Comparison of ENCODE assay signal across 9 cellular contexts in the genomic region with DNA sequence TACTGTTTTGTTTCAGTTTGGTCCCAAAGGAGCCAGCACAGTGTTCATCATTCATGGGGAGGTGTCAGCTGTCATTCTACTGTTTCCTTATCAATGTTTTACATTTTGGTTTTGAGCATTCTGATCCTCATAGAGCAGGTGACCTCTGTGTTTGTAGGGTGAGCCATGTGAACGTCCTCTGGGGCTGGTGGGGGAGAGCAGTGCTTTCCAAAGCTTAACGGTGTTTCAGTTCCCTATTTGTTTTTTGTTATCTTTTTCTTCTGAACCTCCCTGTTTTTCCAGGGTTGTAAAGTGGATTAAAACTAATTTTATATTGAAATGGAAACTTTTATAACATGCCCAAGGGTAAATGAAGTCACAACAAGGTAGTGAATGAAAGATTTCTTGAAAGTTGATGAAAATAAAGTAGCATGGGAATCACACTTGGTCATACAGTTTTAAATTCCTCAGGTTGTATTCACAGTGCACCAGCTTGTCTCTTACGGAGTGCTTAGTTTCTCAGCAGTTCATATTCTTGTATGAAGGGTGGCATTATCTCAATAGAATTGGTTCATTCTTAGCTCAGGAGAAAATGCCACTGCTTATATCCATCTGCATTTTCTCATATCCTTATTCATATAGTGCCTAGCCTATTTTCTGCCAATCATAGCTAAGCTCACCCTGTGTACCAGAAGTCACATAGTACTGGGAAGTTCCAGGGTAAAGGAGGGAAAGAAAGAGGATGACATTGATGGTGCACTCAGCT. TPM values are rescaled to one million over a fixed set of nuclear protein-coding genes. Genes with fewer than 3 reads are reported as not detected.
DNase-seq lines count a peak whose midpoint lies in the region; ATAC-seq and TF ChIP-seq lines count a peak whose summit lies in the region.
"Had no signal": no experiment of that assay in that cellular context is flagged by ENCODE, and none has a peak within 500 bp of the region (broad histone marks: within the 10 kb centered on the region; RNA-seq: fewer than 3 reads in every experiment).

No MANE protein-coding gene starts in this region.

- no peaks in the 10 kb centered on the region for H3K27me3 Mint-ChIP-seq in activated naive CD8-positive, alpha-beta T cell treated with anti-CD3 and anti-CD28 coated beads, Interleukin-2, amount 50 U/mL, for 24 hours

- H3K36me3 Mint-ChIP-seq in activated naive CD8-positive, alpha-beta T cell treated with anti-CD3 and anti-CD28 coated beads, Interleukin-2, amount 50 U/mL, for 24 hours (ENCODE audit: low read depth): peaks cover 3% of the 10 kb centered on the region

- H3K4me1 Mint-ChIP-seq in activated naive CD8-positive, alpha-beta T cell treated with anti-CD3 and anti-CD28 coated beads, Interleukin-2, amount 50 U/mL, for 24 hours: peaks cover 73% of the 10 kb centered on the region

- H3K4me1 ChIP-seq in psoas muscle: peaks cover 53% of the 10 kb centered on the region

- TF ChIP-seq CTCF in psoas muscle (IDR thresholded peaks at IDR 0.05): no peak

- peak overlapping the region; percentile 30 for H3K27ac ChIP-seq in psoas muscle

- 33 to 45% (median 42%) methylated on average over 3 of the region's 3 CpGs for WGBS in psoas muscle, 3 donors

- no peaks in the 10 kb centered on the region for H3K36me3 ChIP-seq in psoas muscle (ENCODE audit: insufficient read depth in 1 of 2, low read depth in 1 of 2)

- peak overlapping the region; percentile 27 for H3K27ac Mint-ChIP-seq in activated naive CD8-positive, alpha-beta T cell treated with anti-CD3 and anti-CD28 coated beads, Interleukin-2, amount 50 U/mL, for 24 hours

- no peak overlapping the region for H3K4me3 ChIP-seq in psoas muscle

- no peaks in the 10 kb centered on the region for H3K27me3 ChIP-seq in psoas muscle (ENCODE audit: insufficient read depth in 3 of 3, low read length in 2 of 3)

- ATAC-seq in GM19023 (IDR thresholded peaks at IDR 0.05; ENCODE audit: unreplicated experiment) (peak; percentile 66), HG03039 (IDR thresholded peaks at IDR 0.05; ENCODE audit: unreplicated experiment) (peak; percentile 56), psoas muscle (peak in 1 of 4 donors; percentile 33), sciatic nerve (no peak)
- peak; percentile 35 for ATAC-seq in activated naive CD8-positive, alpha-beta T cell treated with anti-CD3 and anti-CD28 coated beads, Interleukin-2, amount 50 U/mL, for 24 hours

- no peaks in the 10 kb centered on the region for H3K9me3 Mint-ChIP-seq in activated naive CD8-positive, alpha-beta T cell treated with anti-CD3 and anti-CD28 coated beads, Interleukin-2, amount 50 U/mL, for 24 hours

- no peaks in the 10 kb centered on the region for H3K9me3 ChIP-seq in psoas muscle

- intact Hi-C loops in psoas muscle (cut with DNase I) (no loop called here), sciatic nerve (cut with DNase I) (no loop called here)

- no peak for DNase-seq in activated naive CD8-positive, alpha-beta T cell treated with anti-CD3 and anti-CD28 coated beads, Interleukin-2, amount 50 U/mL, for 24 hours
- no peak for DNase-seq in psoas muscle
- DNase-seq in sciatic nerve (ENCODE audit: low spot score): no peak
- DNase-seq in stimulated activated CD4-positive, alpha-beta T cell treated with anti-CD3 and anti-CD28 coated beads, Interleukin-15, amount 100 ng/mL, for 24 hours: no peak
- no peak for DNase-seq in NCI-H82 (lab: John Stamatoyannopoulos, UW)
- no peak for DNase-seq in NCI-H2196 treated with DMSO at 0.1 percent for 48 hours (lab: John Stamatoyannopoulos, UW; ENCODE audit: unreplicated experiment)
- DNase-seq: KG1 had no signal

- no peak overlapping the region for H3K4me3 Mint-ChIP-seq in activated naive CD8-positive, alpha-beta T cell treated with anti-CD3 and anti-CD28 coated beads, Interleukin-2, amount 50 U/mL, for 24 hours

RNA-seq across cellular contexts. Expression of a gene that starts 54.5 kb away (rescaled TPM):
- total RNA-seq in psoas muscle: 10 to 100 TPM; 45.5 to 89.5 (median 80.7) TPM
- polyA plus RNA-seq in psoas muscle: 10 to 100 TPM; 20.1 to 99.9 (median 54.0) TPM
- total RNA-seq in sciatic nerve: 140 TPM
